Comparison of ENCODE assay signal across 18 cellular contexts in the genomic region with DNA sequence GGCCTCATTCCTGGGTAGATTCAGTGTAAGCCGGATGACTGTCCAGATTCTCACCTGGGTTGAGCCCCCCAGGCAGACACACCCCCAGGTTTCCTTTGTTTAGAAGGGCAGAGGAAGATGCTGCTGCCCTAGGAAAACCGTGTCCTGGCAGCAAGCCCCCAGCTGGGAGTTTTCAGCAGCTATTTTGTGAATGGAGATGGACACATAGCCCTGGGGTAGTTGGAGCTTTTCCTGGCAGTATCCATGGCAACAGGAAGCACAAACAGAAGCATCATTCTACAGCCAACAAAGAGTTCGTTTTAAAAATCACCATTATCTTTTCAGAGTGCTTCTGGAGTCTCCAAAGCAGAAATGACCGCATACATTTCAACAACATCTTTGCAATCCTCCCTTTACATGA.
DNase-seq lines count a peak whose midpoint lies in the region; ATAC-seq and TF ChIP-seq lines count a peak whose summit lies in the region.
"Had no signal": no experiment of that assay in that cellular context is flagged by ENCODE, and none has a peak within 500 bp of the region (broad histone marks: within the 10 kb centered on the region; RNA-seq: fewer than 3 reads in every experiment).

No MANE protein-coding gene starts in this region.

- H3K9me3 Mint-ChIP-seq in activated naive CD4-positive, alpha-beta T cell treated with anti-CD3 and anti-CD28 coated beads, Interleukin-2, amount 10 ng/mL, durations not matched to agents 7 days and 5 days = peaks cover 2% of the 10 kb centered on the region
- no peaks in the 10 kb centered on the region for H3K9me3 Mint-ChIP-seq in endodermal cell

- DNase-seq in activated naive CD4-positive, alpha-beta T cell treated with anti-CD3 and anti-CD28 coated beads, Interleukin-2, amount 10 ng/mL, durations not matched to agents 7 days and 5 days = peak; percentile 4
- DNase-seq in activated naive CD4-positive, alpha-beta T cell treated with anti-CD3 and anti-CD28 coated beads, Interleukin-2, amount 50 U/mL, for 16 hours = no peak
- DNase-seq in endodermal cell (no peak), middle frontal gyrus (ENCODE audit: extremely low spot score, low spot score) (peak; percentile 70), NCI-H2107 treated with DMSO at 0.1 percent for 48 hours (lab: John Stamatoyannopoulos, UW; ENCODE audit: unreplicated experiment) (no peak), NCI-H510A treated with DMSO at 0.1 percent for 48 hours (lab: John Stamatoyannopoulos, UW) (no peak)
- DNase-seq: activated CD4-positive, alpha-beta T cell treated with anti-CD3 and anti-CD28 coated beads, Interleukin-2, amount 50 U/mL, for 1 hour; amniotic stem cell; erythroblast; foreskin keratinocyte; NCI-H1417; NCI-H2227 treated with DMSO at 0.1 percent for 48 hours; retina; T-helper 17 cell had no signal

- H3K27me3 Mint-ChIP-seq in activated naive CD4-positive, alpha-beta T cell treated with anti-CD3 and anti-CD28 coated beads, Interleukin-2, amount 10 ng/mL, durations not matched to agents 7 days and 5 days = no peaks in the 10 kb centered on the region
- H3K27me3 Mint-ChIP-seq in endodermal cell (ENCODE audit: insufficient read depth) = no peaks in the 10 kb centered on the region
- H3K27me3 Mint-ChIP-seq: T-helper 17 cell had no signal

- H3K27me3 ChIP-seq in endodermal cell (ENCODE audit: control insufficient read depth, insufficient read depth, low read length, poor library complexity, severe bottlenecking) = no peaks in the 10 kb centered on the region
- H3K27me3 ChIP-seq: cardiac muscle cell, foreskin keratinocyte had no signal

- no peak for ATAC-seq in HG03460 (IDR thresholded peaks at IDR 0.05; ENCODE audit: unreplicated experiment)
- no peak for ATAC-seq in GM19395 (IDR thresholded peaks at IDR 0.05; ENCODE audit: unreplicated experiment)
- ATAC-seq: foreskin keratinocyte, T-helper 17 cell had no signal

- H3K4me3 ChIP-seq in endodermal cell (ENCODE audit: low read length) = no peak overlapping the region
- H3K4me3 ChIP-seq: cardiac muscle cell had no signal

- peaks cover 3% of the 10 kb centered on the region for H3K36me3 Mint-ChIP-seq in activated naive CD4-positive, alpha-beta T cell treated with anti-CD3 and anti-CD28 coated beads, Interleukin-2, amount 10 ng/mL, durations not matched to agents 7 days and 5 days
- H3K36me3 Mint-ChIP-seq in endodermal cell (ENCODE audit: low read depth) = no peaks in the 10 kb centered on the region

- CTCF ChIA-PET in activated naive CD4-positive, alpha-beta T cell treated with anti-CD3 and anti-CD28 coated beads, Interleukin-2, amount 10 ng/mL, durations not matched to agents 7 days and 5 days (lab: Charles Lee) = no interaction called here

- 76 to 84% methylated on average over 3 to 4 of the region's 4 CpGs for WGBS in endodermal cell (ENCODE audit: insufficient coverage in 1 of 2, insufficient read length in 1 of 2), 2 experiments

- no peak overlapping the region for H3K9ac ChIP-seq in endodermal cell (ENCODE audit: extremely low read depth, low read length, poor library complexity, severe bottlenecking)

- H3K4me1 ChIP-seq in endodermal cell (ENCODE audit: control insufficient read depth, insufficient read depth, low read length) = no peaks in the 10 kb centered on the region
- H3K4me1 ChIP-seq: foreskin keratinocyte had no signal

- no peak overlapping the region for H3K4me3 Mint-ChIP-seq in activated naive CD4-positive, alpha-beta T cell treated with anti-CD3 and anti-CD28 coated beads, Interleukin-2, amount 10 ng/mL, durations not matched to agents 7 days and 5 days
- H3K4me3 Mint-ChIP-seq in endodermal cell = no peak overlapping the region
- H3K4me3 Mint-ChIP-seq: T-helper 17 cell had no signal

- TF ChIP-seq CTCF in endodermal cell (conservative IDR thresholded peaks at IDR 0.05) = no peak

- no peak overlapping the region for H3K27ac Mint-ChIP-seq in activated naive CD4-positive, alpha-beta T cell treated with anti-CD3 and anti-CD28 coated beads, Interleukin-2, amount 10 ng/mL, durations not matched to agents 7 days and 5 days
- H3K27ac Mint-ChIP-seq in endodermal cell = no peak overlapping the region
- H3K27ac Mint-ChIP-seq: T-helper 17 cell had no signal

- H3K27ac ChIP-seq in endodermal cell (ENCODE audit: low read depth, low read length) = peak overlapping the region; percentile 60
- H3K27ac ChIP-seq: C4-2B, cardiac muscle cell, foreskin keratinocyte had no signal

- no peaks in the 10 kb centered on the region for H3K36me3 ChIP-seq in endodermal cell (ENCODE audit: control insufficient read depth, insufficient read depth, low read length)
- H3K36me3 ChIP-seq: cardiac muscle cell had no signal

- H3K4me1 Mint-ChIP-seq in activated naive CD4-positive, alpha-beta T cell treated with anti-CD3 and anti-CD28 coated beads, Interleukin-2, amount 10 ng/mL, durations not matched to agents 7 days and 5 days = no peaks in the 10 kb centered on the region
- no peaks in the 10 kb centered on the region for H3K4me1 Mint-ChIP-seq in endodermal cell
- H3K4me1 Mint-ChIP-seq: T-helper 17 cell had no signal

- peaks cover 11% of the 10 kb centered on the region for H3K9me3 ChIP-seq in endodermal cell (ENCODE audit: control insufficient read depth, low read length)

Comparison
In these comparisons a context has a peak if more than half of its experiments do, and no peak if none do; other contexts are left out.
1. DNase-seq: peak in activated naive CD4-positive, alpha-beta T cell treated with anti-CD3 and anti-CD28 coated beads, Interleukin-2, amount 10 ng/mL, durations not matched to agents 7 days and 5 days (single experiment) and middle frontal gyrus (single experiment); none in activated naive CD4-positive, alpha-beta T cell treated with anti-CD3 and anti-CD28 coated beads, Interleukin-2, amount 50 U/mL, for 16 hours (single experiment), endodermal cell (single experiment), NCI-H2107 treated with DMSO at 0.1 percent for 48 hours (single experiment) and NCI-H510A treated with DMSO at 0.1 percent for 48 hours (single experiment).